8 cellular contexts compared by ENCODE assay signal in genomic region chr2:216139884-216140283, GRCh38. TPM values are rescaled to one million over a fixed set of nuclear protein-coding genes. Genes with fewer than 3 reads are reported as not detected.
A peak's percentile ranks its signal among the peaks of the same experiment; 100 is the strongest.
DNase-seq lines count a peak whose midpoint lies in the region; ATAC-seq and TF ChIP-seq lines count a peak whose summit lies in the region.

No MANE protein-coding gene starts in this region.

- intact Hi-C loops in CD8-positive, alpha-beta T cell (cut with DNase I, micrococcal nuclease) = loop anchor here (1.0 to 10.0 kb wide), 4 partner anchors 78 to 188 kb away; no protein-coding TSS in a partner anchor
- intact Hi-C loops in activated T-helper 1 cell treated with anti-CD3 and anti-CD28 coated beads, Interleukin-12 subunit alpha, Interleukin-12 subunit beta, Interleukin-2, Interleukin-4 antibody, amounts not matched to agents 30 ng/mL and 10 ng/mL and 1 ng/mL, durations not matched to agents 14 hours and 24 hours and 36 hours (cut with micrococcal nuclease) = loop anchor here (1.0 to 5.0 kb wide), 3 partner anchors 30 to 106 kb away; no protein-coding TSS in a partner anchor
- intact Hi-C loops in uterus (cut with DNase I; ENCODE audit: low total_unique reads) = no loop called here

- CTCF ChIA-PET in CD8-positive, alpha-beta T cell (lab: Charles Lee) = interaction anchor here (0.6 to 3.8 kb wide), 7 partner anchors 13 to 111 kb away, joined by 3 to 41 read pairs (median 4); no protein-coding TSS in a partner anchor

- POLR2A ChIA-PET in CD8-positive, alpha-beta T cell (lab: Charles Lee) = no interaction called here

- no peaks in the 10 kb centered on the region for H3K27me3 ChIP-seq in CD8-positive, alpha-beta T cell (ENCODE audit: insufficient read depth, low read length)
- no peaks in the 10 kb centered on the region for H3K27me3 ChIP-seq in uterus

- H3K27me3 Mint-ChIP-seq in CD8-positive, alpha-beta T cell (ENCODE audit: low read depth) = no peaks in the 10 kb centered on the region
- no peaks in the 10 kb centered on the region for H3K27me3 Mint-ChIP-seq in activated T-helper 1 cell treated with anti-CD3 and anti-CD28 coated beads, Interleukin-12 subunit alpha, Interleukin-12 subunit beta, Interleukin-2, Interleukin-4 antibody, amounts not matched to agents 30 ng/mL and 10 ng/mL and 1 ng/mL, durations not matched to agents 14 hours and 24 hours and 36 hours (ENCODE audit: insufficient read depth)

- no peak overlapping the region for H3K4me3 ChIP-seq in CD8-positive, alpha-beta T cell (ENCODE audit: low read depth, low read length)
- no peak overlapping the region for H3K4me3 ChIP-seq in HFF-Myc (replicated peaks; ENCODE audit: low read depth, low read length)
- H3K4me3 ChIP-seq in uterus = no peak overlapping the region

- peak overlapping the region; percentile 23 for H3K27ac Mint-ChIP-seq in CD8-positive, alpha-beta T cell
- H3K27ac Mint-ChIP-seq in activated T-helper 1 cell treated with anti-CD3 and anti-CD28 coated beads, Interleukin-12 subunit alpha, Interleukin-12 subunit beta, Interleukin-2, Interleukin-4 antibody, amounts not matched to agents 30 ng/mL and 10 ng/mL and 1 ng/mL, durations not matched to agents 14 hours and 24 hours and 36 hours = peak overlapping the region; percentile 31

- TF ChIP-seq CTCF in CD8-positive, alpha-beta T cell (IDR thresholded peaks at IDR 0.05) = peak; percentile 59
- TF ChIP-seq CTCF in HFF-Myc (IDR thresholded peaks at IDR 0.05; ENCODE audit: low read depth, low read length, missing control alignments) (peak; percentile 30), uterus (IDR thresholded peaks at IDR 0.05) (no peak)

- no peaks in the 10 kb centered on the region for H3K9me3 Mint-ChIP-seq in CD8-positive, alpha-beta T cell
- H3K9me3 Mint-ChIP-seq in activated T-helper 1 cell treated with anti-CD3 and anti-CD28 coated beads, Interleukin-12 subunit alpha, Interleukin-12 subunit beta, Interleukin-2, Interleukin-4 antibody, amounts not matched to agents 30 ng/mL and 10 ng/mL and 1 ng/mL, durations not matched to agents 14 hours and 24 hours and 36 hours = no peaks in the 10 kb centered on the region

- H3K9me3 ChIP-seq in CD8-positive, alpha-beta T cell (ENCODE audit: low read length) = no peaks in the 10 kb centered on the region
- no peaks in the 10 kb centered on the region for H3K9me3 ChIP-seq in uterus

- H3K27ac ChIP-seq in CD8-positive, alpha-beta T cell (ENCODE audit: low read depth, low read length) = no peak overlapping the region
- H3K27ac ChIP-seq in uterus = no peak overlapping the region

- DNase-seq in CD8-positive, alpha-beta T cell = peak in 4 of 7 experiments; percentile 3 to 53 (median 26)
- DNase-seq in HFF-Myc (ENCODE audit: extremely low read depth, low read depth) = no peak
- DNase-seq in activated T-helper 1 cell treated with anti-CD3 and anti-CD28 coated beads, Interleukin-12 subunit alpha, Interleukin-12 subunit beta, Interleukin-2, Interleukin-4 antibody, amounts not matched to agents 30 ng/mL and 10 ng/mL and 1 ng/mL, durations not matched to agents 14 hours and 24 hours and 36 hours (ENCODE audit: low spot score) = no peak
- no peak for DNase-seq in left lobe of liver (ENCODE audit: low spot score)
- DNase-seq in uterus = no peak
- no peak for DNase-seq in epidermal melanocyte (ENCODE audit: insufficient read length, low spot score)
- no peak for DNase-seq in NCI-H2227 (lab: John Stamatoyannopoulos, UW; ENCODE audit: unreplicated experiment)

- peaks cover 75% of the 10 kb centered on the region for H3K36me3 Mint-ChIP-seq in CD8-positive, alpha-beta T cell
- peaks cover 65% of the 10 kb centered on the region for H3K36me3 Mint-ChIP-seq in activated T-helper 1 cell treated with anti-CD3 and anti-CD28 coated beads, Interleukin-12 subunit alpha, Interleukin-12 subunit beta, Interleukin-2, Interleukin-4 antibody, amounts not matched to agents 30 ng/mL and 10 ng/mL and 1 ng/mL, durations not matched to agents 14 hours and 24 hours and 36 hours (ENCODE audit: low read depth)

- peaks cover 50% of the 10 kb centered on the region for H3K36me3 ChIP-seq in CD8-positive, alpha-beta T cell (ENCODE audit: insufficient read depth, low read length)
- no peaks in the 10 kb centered on the region for H3K36me3 ChIP-seq in uterus

- ATAC-seq in CD8-positive, alpha-beta T cell = peak; percentile 56
- ATAC-seq in left lobe of liver = peak; percentile 86
- ATAC-seq in HG02973 (IDR thresholded peaks at IDR 0.05; ENCODE audit: unreplicated experiment) = no peak

- H3K4me1 ChIP-seq in CD8-positive, alpha-beta T cell (ENCODE audit: insufficient read depth, low read length) = no peaks in the 10 kb centered on the region
- H3K4me1 ChIP-seq in uterus = no peaks in the 10 kb centered on the region

- no peak overlapping the region for H3K4me3 Mint-ChIP-seq in CD8-positive, alpha-beta T cell
- no peak overlapping the region for H3K4me3 Mint-ChIP-seq in activated T-helper 1 cell treated with anti-CD3 and anti-CD28 coated beads, Interleukin-12 subunit alpha, Interleukin-12 subunit beta, Interleukin-2, Interleukin-4 antibody, amounts not matched to agents 30 ng/mL and 10 ng/mL and 1 ng/mL, durations not matched to agents 14 hours and 24 hours and 36 hours

- peaks cover 23% of the 10 kb centered on the region for H3K4me1 Mint-ChIP-seq in CD8-positive, alpha-beta T cell (ENCODE audit: low read depth)
- H3K4me1 Mint-ChIP-seq in activated T-helper 1 cell treated with anti-CD3 and anti-CD28 coated beads, Interleukin-12 subunit alpha, Interleukin-12 subunit beta, Interleukin-2, Interleukin-4 antibody, amounts not matched to agents 30 ng/mL and 10 ng/mL and 1 ng/mL, durations not matched to agents 14 hours and 24 hours and 36 hours (ENCODE audit: low read depth) = peaks cover 49% of the 10 kb centered on the region

- TF ChIP-seq POLR2A in uterus (IDR thresholded peaks at IDR 0.05) = no peak

RNA-seq across cellular contexts. Expression of gene XRCC5, which starts 30.7 kb away (rescaled TPM):
- 100 to 1,000 TPM; 120 to 125 TPM for total RNA-seq in CD8-positive, alpha-beta T cell
- total RNA-seq in activated T-helper 1 cell treated with anti-CD3 and anti-CD28 coated beads, Interleukin-12 subunit alpha, Interleukin-12 subunit beta, Interleukin-2, Interleukin-4 antibody, amounts not matched to agents 30 ng/mL and 10 ng/mL and 1 ng/mL, durations not matched to agents 14 hours and 24 hours and 36 hours = 430 and 484 TPM in 2 replicates
- total RNA-seq in left lobe of liver (101 TPM), uterus (100 to 1,000 TPM in 3 of 4 donors, 10 to 100 TPM in 1; 61.2 to 320 (median 168) TPM)

RNA-seq across cellular contexts. Expression of gene TMEM169, which starts 58.2 kb away (rescaled TPM):
- total RNA-seq in CD8-positive, alpha-beta T cell = not detected
- total RNA-seq in activated T-helper 1 cell treated with anti-CD3 and anti-CD28 coated beads, Interleukin-12 subunit alpha, Interleukin-12 subunit beta, Interleukin-2, Interleukin-4 antibody, amounts not matched to agents 30 ng/mL and 10 ng/mL and 1 ng/mL, durations not matched to agents 14 hours and 24 hours and 36 hours = 0.93 and 2.2 TPM in 2 replicates
- total RNA-seq in left lobe of liver (1.5 TPM), uterus (1 to 10 TPM in 1 of 4 donors, under 1 TPM in 1, not detected in 2; 0.97 to 1.0 TPM)

RNA-seq across cellular contexts. Expression of gene PECR, which starts 58.3 kb away (rescaled TPM):
- total RNA-seq in CD8-positive, alpha-beta T cell = 1 to 10 TPM; 5.9 to 6.4 TPM
- 14.0 and 17.6 TPM in 2 replicates for total RNA-seq in activated T-helper 1 cell treated with anti-CD3 and anti-CD28 coated beads, Interleukin-12 subunit alpha, Interleukin-12 subunit beta, Interleukin-2, Interleukin-4 antibody, amounts not matched to agents 30 ng/mL and 10 ng/mL and 1 ng/mL, durations not matched to agents 14 hours and 24 hours and 36 hours
- total RNA-seq in left lobe of liver (95.5 TPM), uterus (10 to 100 TPM in 3 of 4 donors, 1 to 10 TPM in 1; 1.2 to 25.4 (median 14.9) TPM)

Comparison
In these comparisons a context has a peak if more than half of its experiments do, and no peak if none do; other contexts are left out.
1. DNase-seq: peak in CD8-positive, alpha-beta T cell (4 of 7); none in HFF-Myc (single experiment), activated T-helper 1 cell treated with anti-CD3 and anti-CD28 coated beads, Interleukin-12 subunit alpha, Interleukin-12 subunit beta, Interleukin-2, Interleukin-4 antibody, amounts not matched to agents 30 ng/mL and 10 ng/mL and 1 ng/mL, durations not matched to agents 14 hours and 24 hours and 36 hours (single experiment), left lobe of liver (single experiment), uterus (0 of 2), epidermal melanocyte (single experiment) and NCI-H2227 (single experiment).
2. CTCF ChIP-seq: peak in CD8-positive, alpha-beta T cell (single experiment) and HFF-Myc (single experiment); none in uterus (0 of 4).